ENCODE assay signal across 16 cellular contexts in genomic region chr5:139910901-139911300, GRCh38.
"Had no signal": no experiment of that assay in that cellular context is flagged by ENCODE, and none has a peak within 500 bp of the region (broad histone marks: within the 10 kb centered on the region; RNA-seq: fewer than 3 reads in every experiment).

No MANE protein-coding gene starts in this region.

- H3K4me1 Mint-ChIP-seq: activated CD4-positive, alpha-beta T cell treated with anti-CD3 and anti-CD28 coated beads, Interleukin-2, amount 10 ng/mL, durations not matched to agents 7 days and 5 days; naive thymus-derived CD8-positive, alpha-beta T cell had no signal

- H3K9me3 Mint-ChIP-seq: activated CD4-positive, alpha-beta T cell treated with anti-CD3 and anti-CD28 coated beads, Interleukin-2, amount 10 ng/mL, durations not matched to agents 7 days and 5 days; activated T-helper 1 cell treated with anti-CD3 and anti-CD28 coated beads, Interleukin-12 subunit alpha, Interleukin-12 subunit beta, Interleukin-2, Interleukin-4 antibody, amounts not matched to agents 30 ng/mL and 10 ng/mL and 1 ng/mL, durations not matched to agents 14 hours and 24 hours and 36 hours; naive thymus-derived CD8-positive, alpha-beta T cell had no signal

- H3K27ac Mint-ChIP-seq: activated CD4-positive, alpha-beta T cell treated with anti-CD3 and anti-CD28 coated beads, Interleukin-2, amount 10 ng/mL, durations not matched to agents 7 days and 5 days; activated T-helper 1 cell treated with anti-CD3 and anti-CD28 coated beads, Interleukin-12 subunit alpha, Interleukin-12 subunit beta, Interleukin-2, Interleukin-4 antibody, amounts not matched to agents 30 ng/mL and 10 ng/mL and 1 ng/mL, durations not matched to agents 14 hours and 24 hours and 36 hours; naive thymus-derived CD8-positive, alpha-beta T cell had no signal

- FAIRE-seq: pancreas had no signal

- ATAC-seq: activated CD4-positive, CD25-positive, alpha-beta regulatory T cell treated with anti-CD3 and anti-CD28 coated beads, Interleukin-2, amount 50 U/mL, for 24 hours; body of pancreas; left cardiac atrium; naive thymus-derived CD8-positive, alpha-beta T cell; pancreas; stimulated activated naive CD8-positive, alpha-beta T cell treated with anti-CD3 and anti-CD28 coated beads, Interleukin-15, Interleukin-2, amounts not matched to agents 100 U/mL and 50 U/mL, for 24 hours had no signal

- DNase-seq: activated CD4-positive, alpha-beta T cell treated with anti-CD3 and anti-CD28 coated beads, Interleukin-2, amount 10 ng/mL, durations not matched to agents 7 days and 5 days; activated naive CD4-positive, alpha-beta T cell; activated T-cell treated with anti-CD3 and anti-CD28 coated beads for 4 hours; body of pancreas; effector CD4-positive, alpha-beta T cell; foreskin fibroblast; left cardiac atrium; pancreas; SJCRH30; stimulated activated CD4-positive, alpha-beta T cell treated with anti-CD3 and anti-CD28 coated beads, Interleukin-12 subunit alpha, Interleukin-12 subunit beta, amount 100 ng/mL, for 4 hours; stimulated activated CD4-positive, alpha-beta T cell treated with anti-CD3 and anti-CD28 coated beads, Interleukin-1b, Interleukin-23, amount 100 ng/mL, for 48 hours; stimulated activated naive CD8-positive, alpha-beta T cell treated with anti-CD3 and anti-CD28 coated beads, Interleukin-15, Interleukin-2, amounts not matched to agents 100 U/mL and 50 U/mL, for 24 hours; substantia nigra had no signal

- H3K36me3 Mint-ChIP-seq: naive thymus-derived CD8-positive, alpha-beta T cell had no signal

- H3K4me3 Mint-ChIP-seq: activated CD4-positive, alpha-beta T cell treated with anti-CD3 and anti-CD28 coated beads, Interleukin-2, amount 10 ng/mL, durations not matched to agents 7 days and 5 days; activated T-helper 1 cell treated with anti-CD3 and anti-CD28 coated beads, Interleukin-12 subunit alpha, Interleukin-12 subunit beta, Interleukin-2, Interleukin-4 antibody, amounts not matched to agents 30 ng/mL and 10 ng/mL and 1 ng/mL, durations not matched to agents 14 hours and 24 hours and 36 hours; naive thymus-derived CD8-positive, alpha-beta T cell had no signal
